Comparison of ENCODE assay signal across 27 cellular contexts in the genomic region with DNA sequence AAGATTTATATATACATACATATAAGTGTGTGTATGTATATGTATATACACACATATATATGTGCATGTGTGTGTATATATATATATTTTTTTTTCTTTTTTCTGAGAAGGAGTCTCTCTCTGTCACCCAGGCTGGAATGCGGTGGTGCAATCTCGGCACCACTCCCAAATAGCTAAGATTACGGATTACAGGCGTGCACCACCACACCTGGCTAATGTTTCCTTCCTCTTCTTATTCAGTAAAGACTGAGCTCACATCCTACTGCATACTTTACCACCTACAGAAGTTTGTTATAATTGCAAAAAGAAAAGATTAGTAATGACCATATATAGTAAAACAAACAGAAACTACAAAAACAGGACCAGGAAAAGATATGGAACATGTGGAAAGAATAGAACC.
"Had no signal": no experiment of that assay in that cellular context is flagged by ENCODE, and none has a peak within 500 bp of the region (broad histone marks: within the 10 kb centered on the region; RNA-seq: fewer than 3 reads in every experiment).

No MANE protein-coding gene starts in this region.

- H3K36me3 Mint-ChIP-seq: stimulated activated effector memory CD8-positive, alpha-beta T cell treated with anti-CD3 and anti-CD28 coated beads, Interleukin-12 subunit alpha, Interleukin-12 subunit beta, amount 100 ng/mL, for 72 hours; stimulated activated memory B cell treated with anti-CD40 and anti-IgM and Interleukin-4, amounts not matched to agents 10 μg/mL and 1 μg/mL and 100 μg/mL, for 72 hours had no signal

- H3K9me3 Mint-ChIP-seq: stimulated activated effector memory CD8-positive, alpha-beta T cell treated with anti-CD3 and anti-CD28 coated beads, Interleukin-12 subunit alpha, Interleukin-12 subunit beta, amount 100 ng/mL, for 72 hours; stimulated activated naive CD8-positive, alpha-beta T cell treated with anti-CD3 and anti-CD28 coated beads, Interleukin-15, amount 100 ng/mL, for 72 hours; stimulated activated naive CD8-positive, alpha-beta T cell treated with anti-CD3 and anti-CD28 coated beads, Interleukin-15, Interleukin-2, amounts not matched to agents 100 ng/mL and 50 ng/mL, for 24 hours had no signal

- H3K4me3 ChIP-seq: stomach, suprapubic skin, testis, thoracic aorta, thyroid gland, tibial artery, tibial nerve, transverse colon, upper lobe of left lung, upper lobe of right lung, uterus, vagina had no signal

- H3K27ac Mint-ChIP-seq: stimulated activated effector memory CD8-positive, alpha-beta T cell treated with anti-CD3 and anti-CD28 coated beads, Interleukin-12 subunit alpha, Interleukin-12 subunit beta, amount 100 ng/mL, for 72 hours; stimulated activated memory B cell treated with anti-CD40 and anti-IgM and Interleukin-4, amounts not matched to agents 10 μg/mL and 1 μg/mL and 100 μg/mL, for 72 hours; stimulated activated naive B cell treated with anti-CD40 and anti-IgM and Interleukin-4, amounts not matched to agents 10 μg/mL and 1 μg/mL and 100 μg/mL, for 72 hours; stimulated activated naive CD8-positive, alpha-beta T cell treated with anti-CD3 and anti-CD28 coated beads, Interleukin-15, amount 100 ng/mL, for 72 hours; stimulated activated naive CD8-positive, alpha-beta T cell treated with anti-CD3 and anti-CD28 coated beads, Interleukin-15, Interleukin-2, amounts not matched to agents 100 ng/mL and 50 ng/mL, for 24 hours had no signal

- H3K4me3 Mint-ChIP-seq: stimulated activated effector memory CD8-positive, alpha-beta T cell treated with anti-CD3 and anti-CD28 coated beads, Interleukin-12 subunit alpha, Interleukin-12 subunit beta, amount 100 ng/mL, for 72 hours; stimulated activated memory B cell treated with anti-CD40 and anti-IgM and Interleukin-4, amounts not matched to agents 10 μg/mL and 1 μg/mL and 100 μg/mL, for 72 hours; stimulated activated naive B cell treated with anti-CD40 and anti-IgM and Interleukin-4, amounts not matched to agents 10 μg/mL and 1 μg/mL and 100 μg/mL, for 72 hours; stimulated activated naive CD8-positive, alpha-beta T cell treated with anti-CD3 and anti-CD28 coated beads, Interleukin-15, amount 100 ng/mL, for 72 hours; stimulated activated naive CD8-positive, alpha-beta T cell treated with anti-CD3 and anti-CD28 coated beads, Interleukin-15, Interleukin-2, amounts not matched to agents 100 ng/mL and 50 ng/mL, for 24 hours had no signal

- ATAC-seq: stimulated activated effector memory CD8-positive, alpha-beta T cell treated with anti-CD3 and anti-CD28 coated beads, Interleukin-12 subunit alpha, Interleukin-12 subunit beta, amount 100 ng/mL, for 72 hours; stimulated activated memory B cell treated with anti-CD40 and anti-IgM and Interleukin-4, amounts not matched to agents 10 μg/mL and 1 μg/mL and 100 μg/mL, for 72 hours; stimulated activated naive B cell treated with anti-CD40 and anti-IgM and Interleukin-4, amounts not matched to agents 10 μg/mL and 1 μg/mL and 100 μg/mL, for 72 hours; stimulated activated naive CD8-positive, alpha-beta T cell treated with anti-CD3 and anti-CD28 coated beads, Interleukin-15, amount 100 ng/mL, for 72 hours; stimulated activated naive CD8-positive, alpha-beta T cell treated with anti-CD3 and anti-CD28 coated beads, Interleukin-15, Interleukin-2, amounts not matched to agents 100 U/mL and 50 U/mL, for 24 hours; upper lobe of right lung had no signal

- DNase-seq: stimulated activated CD4-positive, alpha-beta T cell treated with anti-CD3 and anti-CD28 coated beads, Interleukin-2, amount 100 ng/mL, for 24 hours; stimulated activated CD4-positive, alpha-beta T cell treated with anti-CD3 and anti-CD28 coated beads, Interleukin-2, amount 100 ng/mL, for 48 hours; stimulated activated CD4-positive, alpha-beta T cell treated with anti-CD3 and anti-CD28 coated beads, Interleukin-4, amount 100 ng/mL, for 1 hour; stimulated activated CD4-positive, alpha-beta T cell treated with anti-CD3 and anti-CD28 coated beads, Interleukin-4, amount 100 ng/mL, for 24 hours; stimulated activated CD4-positive, alpha-beta T cell treated with anti-CD3 and anti-CD28 coated beads, Interleukin-4, amount 100 ng/mL, for 4 hours; stimulated activated CD8-positive, alpha-beta memory T cell treated with anti-CD3 and anti-CD28 coated beads, Interleukin-4, amount 100 ng/mL, for 48 hours; stimulated activated naive B cell treated with anti-CD40 and anti-IgM and Interleukin-4, amounts not matched to agents 10 μg/mL and 1 μg/mL and 100 μg/mL, for 72 hours; stimulated activated naive CD4-positive, alpha-beta T cell; stimulated activated naive CD4-positive, alpha-beta T cell treated with Interleukin-2 at 50 U/mL for 16 hours; stimulated activated naive CD8-positive, alpha-beta T cell treated with anti-CD3 and anti-CD28 coated beads, Interleukin-15, amount 100 ng/mL, for 72 hours; stimulated activated naive CD8-positive, alpha-beta T cell treated with anti-CD3 and anti-CD28 coated beads, Interleukin-15, Interleukin-2, amounts not matched to agents 100 U/mL and 50 U/mL, for 24 hours; stomach; substantia nigra; testis; thyroid gland; tibial artery; transverse colon; upper lobe of left lung; upper lobe of right lung; uterus had no signal

- H3K4me1 Mint-ChIP-seq: stimulated activated effector memory CD8-positive, alpha-beta T cell treated with anti-CD3 and anti-CD28 coated beads, Interleukin-12 subunit alpha, Interleukin-12 subunit beta, amount 100 ng/mL, for 72 hours; stimulated activated memory B cell treated with anti-CD40 and anti-IgM and Interleukin-4, amounts not matched to agents 10 μg/mL and 1 μg/mL and 100 μg/mL, for 72 hours; stimulated activated naive B cell treated with anti-CD40 and anti-IgM and Interleukin-4, amounts not matched to agents 10 μg/mL and 1 μg/mL and 100 μg/mL, for 72 hours; stimulated activated naive CD8-positive, alpha-beta T cell treated with anti-CD3 and anti-CD28 coated beads, Interleukin-15, amount 100 ng/mL, for 72 hours had no signal

- H3K27me3 ChIP-seq: testis, thyroid gland, tibial artery, tibial nerve, transverse colon, upper lobe of left lung, upper lobe of right lung, uterus, vagina had no signal

- H3K27ac ChIP-seq: stomach, suprapubic skin, testis, thoracic aorta, thyroid gland, tibial artery, tibial nerve, transverse colon, upper lobe of left lung, upper lobe of right lung, uterus, vagina had no signal

- H3K36me3 ChIP-seq: stomach, suprapubic skin, thoracic aorta, thyroid gland, tibial artery, tibial nerve, transverse colon, upper lobe of left lung, upper lobe of right lung, uterus, vagina had no signal

- H3K4me1 ChIP-seq: suprapubic skin, testis, thyroid gland, tibial artery, tibial nerve, transverse colon, upper lobe of left lung, upper lobe of right lung, uterus, vagina had no signal

- H3K9me3 ChIP-seq: stomach, suprapubic skin, testis, thoracic aorta, thyroid gland, tibial artery, tibial nerve, transverse colon, upper lobe of left lung, upper lobe of right lung, uterus, vagina had no signal
